In the genomic region with DNA sequence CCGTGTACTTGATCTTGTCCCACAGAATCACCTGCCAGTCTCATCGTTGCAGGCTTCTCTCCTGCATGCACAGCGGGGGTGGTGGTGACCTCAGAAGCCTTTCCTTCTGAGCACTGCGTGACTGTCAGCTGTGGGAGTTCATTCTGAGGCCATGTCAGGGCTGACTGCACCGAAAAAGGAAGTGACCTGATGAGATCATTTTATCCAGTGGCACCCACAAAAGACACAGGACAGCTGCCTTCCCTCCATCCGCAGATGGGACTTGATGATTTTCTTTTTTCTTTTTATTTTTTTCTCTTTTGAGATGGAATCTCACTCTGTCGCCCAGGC, we compare ENCODE assay signal across 8 cellular contexts.
DNase-seq lines count a peak whose midpoint lies in the region; ATAC-seq lines count a peak whose summit lies in the region.

No MANE protein-coding gene starts in this region.

- peaks cover 18 to 61% of the 10 kb centered on the region in 2 donors for H3K27me3 Mint-ChIP-seq in effector memory CD8-positive, alpha-beta T cell

- H3K4me3 Mint-ChIP-seq in effector memory CD8-positive, alpha-beta T cell: no peak overlapping the region

- no peaks in the 10 kb centered on the region for H3K36me3 Mint-ChIP-seq in effector memory CD8-positive, alpha-beta T cell (ENCODE audit: insufficient read depth)

- H3K4me1 Mint-ChIP-seq in effector memory CD8-positive, alpha-beta T cell (ENCODE audit: low read depth in 2 of 2): peaks cover 0 to 9% of the 10 kb centered on the region in 2 donors

- ATAC-seq in GM18517 (IDR thresholded peaks at IDR 0.05; ENCODE audit: unreplicated experiment) (peak; percentile 96), GM21737 (IDR thresholded peaks at IDR 0.05; ENCODE audit: unreplicated experiment) (peak; percentile 96)
- peak; percentile 74 for ATAC-seq in effector memory CD8-positive, alpha-beta T cell (replicated peaks)

- no peak overlapping the region for H3K27ac Mint-ChIP-seq in effector memory CD8-positive, alpha-beta T cell

- DNase-seq in LHCN-M2 (ENCODE audit: low read depth): peak; percentile 85
- no peak for DNase-seq in effector memory CD8-positive, alpha-beta T cell
- DNase-seq in renal cortical epithelial cell (ENCODE audit: low read depth): peak; percentile 68
- DNase-seq in NCI-H526 (lab: John Stamatoyannopoulos, UW): no peak
- DNase-seq in GM03348 (ENCODE audit: low spot score): no peak
- DNase-seq in NCI-H524 (lab: John Stamatoyannopoulos, UW): no peak

- H3K9me3 Mint-ChIP-seq in effector memory CD8-positive, alpha-beta T cell: no peaks in the 10 kb centered on the region

Comparison
In these comparisons a context has a peak if more than half of its experiments do, and no peak if none do; other contexts are left out.
1. DNase-seq: peak in LHCN-M2 (single experiment) and renal cortical epithelial cell (single experiment); none in effector memory CD8-positive, alpha-beta T cell (0 of 3), NCI-H526 (0 of 2), GM03348 (single experiment) and NCI-H524 (0 of 2).
2. Peak in every context shown above with its lines, with median percentiles within 50 percentile points of each other: ATAC-seq.